In genomic region chr2:219851169-219851568, GRCh38 we compare ENCODE assay signal across 25 cellular contexts.
DNase-seq lines count a peak whose midpoint lies in the region; ATAC-seq, FAIRE-seq and TF ChIP-seq lines count a peak whose summit lies in the region.
"Had no signal": no experiment of that assay in that cellular context is flagged by ENCODE, and none has a peak within 500 bp of the region (broad histone marks: within the 10 kb centered on the region; RNA-seq: fewer than 3 reads in every experiment).

No MANE protein-coding gene starts in this region.

- FAIRE-seq in A549 (lab: Jason Lieb, UNC): no peak
- no peak for FAIRE-seq in GM12891 (lab: Jason Lieb, UNC)
- FAIRE-seq: G401.6 had no signal

- no peak for TF ChIP-seq POLR2A in A549 (IDR thresholded peaks at IDR 0.05; ENCODE audit: low read length)
- TF ChIP-seq POLR2A in GM12891 (IDR thresholded peaks at IDR 0.05; ENCODE audit: low read depth, low read length): no peak

- no peaks in the 10 kb centered on the region; the same call in 1 of the 2 replicates for H3K27me3 ChIP-seq in H9 (ENCODE audit: insufficient read depth, low read length)
- H3K27me3 ChIP-seq in CD4-positive, alpha-beta T cell (ENCODE audit: control insufficient read depth, insufficient read depth, low read length): no peaks in the 10 kb centered on the region
- H3K27me3 ChIP-seq: BLaER1 had no signal

- CTCF ChIA-PET in A549 (lab: Yijun Ruan, JAX) (no interaction called here), WTC11 (lab: Charles Lee) (interaction anchor here (0.6 to 2.2 kb wide), 14 partner anchors 10 to 489 kb away, joined by 3 to 19 read pairs (median 4); no protein-coding TSS in a partner anchor)
- CTCF ChIA-PET in CD4-positive, alpha-beta T cell (lab: Charles Lee): no interaction called here

- no peak overlapping the region for H3K4me3 ChIP-seq in A549
- H3K4me3 ChIP-seq: BLaER1 had no signal

- H2BK120ac ChIP-seq in H9 (ENCODE audit: low read depth, low read length, poor library complexity, severe bottlenecking): no peak overlapping the region

- H3K4me3 Mint-ChIP-seq in H9: no peak overlapping the region
- no peak overlapping the region for H3K4me3 Mint-ChIP-seq in WTC11
- H3K4me3 Mint-ChIP-seq in CD4-positive, alpha-beta T cell: no peak overlapping the region
- H3K4me3 Mint-ChIP-seq: CD4-positive, CD25-positive, alpha-beta regulatory T cell had no signal

- H2BK12ac ChIP-seq in H9 (ENCODE audit: insufficient read length, low read depth, low read length): no peak overlapping the region

- no peak overlapping the region for H3K4ac ChIP-seq in H9 (ENCODE audit: low read depth, low read length)

- no peak overlapping the region for H4K8ac ChIP-seq in H9 (replicated peaks; ENCODE audit: insufficient read length, low read depth, low read length)

- POLR2A ChIA-PET in A549 (lab: Yijun Ruan, JAX): no interaction called here
- POLR2A ChIA-PET in WTC11 (lab: Charles Lee): interaction anchor here (0.7 kb wide), 1 partner anchor 74 kb away, joined by 8 read pairs; no protein-coding TSS in a partner anchor
- POLR2A ChIA-PET in CD4-positive, alpha-beta T cell (lab: Charles Lee): no interaction called here

- peaks cover 0 to 2% (median 0%) of the 10 kb centered on the region in 3 experiments; a peak in 2 of 7 replicates for H3K36me3 Mint-ChIP-seq in H9 (ENCODE audit: insufficient read depth in 1 of 3, low read depth in 3 of 3)
- no peaks in the 10 kb centered on the region for H3K36me3 Mint-ChIP-seq in WTC11
- H3K36me3 Mint-ChIP-seq in CD4-positive, alpha-beta T cell (ENCODE audit: low read depth): no peaks in the 10 kb centered on the region
- H3K36me3 Mint-ChIP-seq: CD4-positive, CD25-positive, alpha-beta regulatory T cell had no signal

- no peak for TF ChIP-seq RAD21 in A549 (conservative IDR thresholded peaks at IDR 0.05 in 1 of 2, IDR thresholded peaks at IDR 0.05 in 1 of 2)

- no peaks in the 10 kb centered on the region for H3K4me1 ChIP-seq in A549
- no peaks in the 10 kb centered on the region; the same call in 1 of the 2 replicates for H3K4me1 ChIP-seq in H9 (ENCODE audit: insufficient read depth, low read length)
- H3K4me1 ChIP-seq: BLaER1 had no signal

- H4K5ac ChIP-seq in H9 (ENCODE audit: insufficient read length, low read depth, low read length): no peak overlapping the region

- no peak overlapping the region for H3T11ph ChIP-seq in H9 (ENCODE audit: low read length)

- H2BK5ac ChIP-seq in H9 (ENCODE audit: insufficient read length, low read length): no peak overlapping the region

- no peaks in the 10 kb centered on the region; a peak in 1 of 5 replicates for H3K9me3 Mint-ChIP-seq in H9
- H3K9me3 Mint-ChIP-seq in WTC11: no peaks in the 10 kb centered on the region
- H3K9me3 Mint-ChIP-seq in CD4-positive, alpha-beta T cell: no peaks in the 10 kb centered on the region

- H3K9me3 ChIP-seq in A549 (no peaks in the 10 kb centered on the region), H9 (ENCODE audit: control insufficient read depth, low read depth, low read length) (no peaks in the 10 kb centered on the region)
- H3K9me3 ChIP-seq in CD4-positive, alpha-beta T cell (ENCODE audit: control insufficient read depth, low read length): no peaks in the 10 kb centered on the region
- H3K9me3 ChIP-seq: BLaER1 had no signal

- in situ Hi-C loops in GM13977 (cut with MboI; ENCODE audit: low pct_unique_long_range_greater_than_20kb, low sequenced_read_pairs, unreplicated experiment): no loop called here

- H3K18ac ChIP-seq in H9 (ENCODE audit: insufficient read length, low read depth, low read length): no peak overlapping the region

- WGBS in A549 (ENCODE audit: missing lambda C conversion rate): 37% methylated on average over 6 of the region's 6 CpGs
- WGBS in H9 (ENCODE audit: extremely low coverage, insufficient read length, low lambda C conversion rate): no CpG with 5 or more reads among the region's 6 CpGs

- no peaks in the 10 kb centered on the region for H3K79me2 ChIP-seq in H9 (ENCODE audit: insufficient read depth, low read length)

- no peak for TF ChIP-seq EP300 in A549 (IDR thresholded peaks at IDR 0.05)

- no peaks in the 10 kb centered on the region for H4K20me1 ChIP-seq in H9 (ENCODE audit: control insufficient read depth, insufficient read depth, insufficient read length)
- H4K20me1 ChIP-seq: BLaER1 had no signal

- H3K9ac ChIP-seq in H9 (ENCODE audit: extremely low read depth, insufficient read length, low read length): no peak overlapping the region
- H3K9ac ChIP-seq: BLaER1 had no signal

- H3K4me1 Mint-ChIP-seq in H9 (peaks cover 11 to 13% of the 10 kb centered on the region in 2 experiments), WTC11 (peaks cover 13% of the 10 kb centered on the region)
- no peaks in the 10 kb centered on the region for H3K4me1 Mint-ChIP-seq in CD4-positive, alpha-beta T cell (ENCODE audit: low read depth)
- H3K4me1 Mint-ChIP-seq: CD4-positive, CD25-positive, alpha-beta regulatory T cell had no signal

- DNase-seq in A549 (ENCODE audit: low read depth in 1 of 2, low spot score in 1 of 2) (no peak), H9 (peak; percentile 76), WTC11 (ENCODE audit: low spot score) (peak; percentile 67), iPS DF 4.7 (ENCODE audit: extremely low read depth, low spot score) (peak; percentile 51), GM13977 (ENCODE audit: low spot score) (no peak), GM12891 (ENCODE audit: insufficient read length, low spot score) (no peak), HCEC 1CT (no peak)
- no peak for DNase-seq in CD4-positive, alpha-beta T cell
- DNase-seq: 8988T; CD4-positive, CD25-positive, alpha-beta regulatory T cell; COR-L47; DMS53; KG1; NCI-H1048; NCI-H1417; NCI-H1694; NCI-H2029 treated with DMSO at 0.1 percent for 48 hours; NCI-H446 treated with DMSO at 0.1 percent for 48 hours; NCI-H526; NK-92 treated with Interleukin-12 subunit alpha and Interleukin-12 subunit beta, amount 100 ng/mL, for 24 hours; RPMI8226; SHP77; T-helper 1 cell had no signal

- H3K27ac Mint-ChIP-seq in H9: no peak overlapping the region; a peak in 1 of 7 replicates
- H3K27ac Mint-ChIP-seq in WTC11: no peak overlapping the region
- no peak overlapping the region for H3K27ac Mint-ChIP-seq in CD4-positive, alpha-beta T cell
- H3K27ac Mint-ChIP-seq: CD4-positive, CD25-positive, alpha-beta regulatory T cell had no signal

- H3K14ac ChIP-seq in H9 (ENCODE audit: insufficient read depth, low read length): no peak overlapping the region

- H3K27ac ChIP-seq in A549 (no peak overlapping the region), H9 (ENCODE audit: insufficient read length, low read depth, low read length) (no peak overlapping the region)
- no peak overlapping the region for H3K27ac ChIP-seq in CD4-positive, alpha-beta T cell (ENCODE audit: low read depth, low read length)
- H3K27ac ChIP-seq: BLaER1 had no signal

- H3K79me1 ChIP-seq in H9 (ENCODE audit: insufficient read depth, low read depth, low read length, poor library complexity, severe bottlenecking): no peaks in the 10 kb centered on the region

- intact Hi-C loops in CD4-positive, alpha-beta T cell (cut with DNase I, micrococcal nuclease): no loop called here

- no peak overlapping the region for H3K23ac ChIP-seq in H9 (ENCODE audit: insufficient read length, low read depth, low read length)

- no peak overlapping the region for H2BK20ac ChIP-seq in H9 (ENCODE audit: low read depth, low read length, poor library complexity, severe bottlenecking)

- no peaks in the 10 kb centered on the region for H3K23me2 ChIP-seq in H9 (ENCODE audit: insufficient read length, low read depth, low read length, poor library complexity, severe bottlenecking)

- TF ChIP-seq CTCF in A549 (IDR thresholded peaks at IDR 0.05): no peak
- peak; percentile 57 for TF ChIP-seq CTCF in H9 (conservative IDR thresholded peaks at IDR 0.05)
- no peak for TF ChIP-seq CTCF in WTC11 (IDR thresholded peaks at IDR 0.05)
- no peak for TF ChIP-seq CTCF in GM13977 (IDR thresholded peaks at IDR 0.05; ENCODE audit: extremely low read depth, insufficient read depth, missing control alignments)
- no peak for TF ChIP-seq CTCF in CD4-positive, alpha-beta T cell (IDR thresholded peaks at IDR 0.05)

- H3K4me2 ChIP-seq in A549: peak overlapping the region; percentile 52; the same call in 1 of the 3 replicates
- H3K4me2 ChIP-seq in H9 (ENCODE audit: insufficient read depth, insufficient read length, low read length): no peak overlapping the region
- H3K4me2 ChIP-seq: BLaER1 had no signal

- no peak overlapping the region for H3K56ac ChIP-seq in H9 (ENCODE audit: insufficient read length, low read depth, low read length)

- H3K27me3 Mint-ChIP-seq in H9 (ENCODE audit: low read depth) (peaks cover 50% of the 10 kb centered on the region), WTC11 (ENCODE audit: low read depth) (peaks cover 47% of the 10 kb centered on the region)
- peaks cover 13% of the 10 kb centered on the region for H3K27me3 Mint-ChIP-seq in CD4-positive, alpha-beta T cell

- H2BK15ac ChIP-seq in H9 (ENCODE audit: low read depth, low read length): no peak overlapping the region

- no peak overlapping the region for H2AK5ac ChIP-seq in H9 (ENCODE audit: insufficient read length, low read length)

- H2AFZ ChIP-seq in H9 (ENCODE audit: low read length): no peak overlapping the region

- ATAC-seq in A549 (no peak), WTC11 (peak; percentile 95)
- no peak for ATAC-seq in CD4-positive, alpha-beta T cell (ENCODE audit: poor library complexity)

- no peak overlapping the region for H4K91ac ChIP-seq in H9 (ENCODE audit: insufficient read length, low read depth, low read length)

TF ChIP-seq in A549, 52 proteins besides CTCF, POLR2A, EP300 and RAD21:
- no peak for TF ChIP-seq RARB (CRISPR knock-in tag; IDR thresholded peaks at IDR 0.05)
- no peak for TF ChIP-seq HDAC2 (IDR thresholded peaks at IDR 0.05)

TF ChIP-seq in WTC11, 78 proteins besides CTCF, POLR2A, EP300 and RAD21 (continues in another document):
- TF ChIP-seq ZNF423 (CRISPR knock-in tag; IDR thresholded peaks at IDR 0.05): peak; percentile 78; the same call in 1 of the 2 replicates

TF ChIP-seq in GM12891, 5 proteins besides CTCF, POLR2A, EP300 and RAD21:
- TF ChIP-seq POLR2AphosphoS5 (IDR thresholded peaks at IDR 0.05; ENCODE audit: low read depth, low read length): no peak
- no peak for TF ChIP-seq POU2F2 (IDR thresholded peaks at IDR 0.05; ENCODE audit: low read depth, low read length)
- TF ChIP-seq TAF1 (IDR thresholded peaks at IDR 0.05; ENCODE audit: low read depth, low read length): no peak
- no peak for TF ChIP-seq SPI1 (IDR thresholded peaks at IDR 0.05; ENCODE audit: low read depth, low read length)
- TF ChIP-seq PAX5 (IDR thresholded peaks at IDR 0.05; ENCODE audit: insufficient read depth, low read length, severe bottlenecking): no peak
TF ChIP-seq in GM12891: peak in this region for 0.

Comparison
In these comparisons a context has a peak if more than half of its experiments do, and no peak if none do; other contexts are left out.
1. DNase-seq: peak in H9 (single experiment), WTC11 (single experiment) and iPS DF 4.7 (single experiment); none in A549 (0 of 2), GM13977 (single experiment), CD4-positive, alpha-beta T cell (0 of 10), GM12891 (single experiment) and HCEC 1CT (single experiment).